10 cellular contexts compared by ENCODE assay signal in genomic region chr22:39428597-39429071, GRCh38. TPM values are rescaled to one million over a fixed set of nuclear protein-coding genes. Genes with fewer than 3 reads are reported as not detected.
DNase-seq lines count a peak whose midpoint lies in the region; ATAC-seq and TF ChIP-seq lines count a peak whose summit lies in the region.
"Had no signal": no experiment of that assay in that cellular context is flagged by ENCODE, and none has a peak within 500 bp of the region (broad histone marks: within the 10 kb centered on the region; RNA-seq: fewer than 3 reads in every experiment).

No MANE protein-coding gene starts in this region.

- H2AK5ac ChIP-seq in mesenchymal stem cell (ENCODE audit: low read length, severe bottlenecking) = peak overlapping the region; percentile 40

- 51% methylated on average over 10 of the region's 10 CpGs for WGBS in mesenchymal stem cell

- peak; percentile 95 for TF ChIP-seq EP300 in Ishikawa (IDR thresholded peaks at IDR 0.05; ENCODE audit: borderline replicate concordance)

- no peak overlapping the region for H3K18ac ChIP-seq in mesenchymal stem cell (ENCODE audit: low read depth in 1 of 2, low read length in 2 of 2)

- no peak for ATAC-seq in GM21786 (IDR thresholded peaks at IDR 0.05; ENCODE audit: unreplicated experiment)

- peak; percentile 10; the same call in 1 of the 2 replicates for TF ChIP-seq RAD21 in Ishikawa (IDR thresholded peaks at IDR 0.05; ENCODE audit: low read depth)

- H3K36me3 ChIP-seq in brain microvascular endothelial cell (replicated peaks) (peaks cover 9% of the 10 kb centered on the region), mesenchymal stem cell (ENCODE audit: control insufficient read depth in 1 of 2, insufficient read depth in 2 of 2, low read depth in 1 of 2, low read length in 2 of 2) (peaks cover 58 to 67% of the 10 kb centered on the region in 2 experiments)

- H4K91ac ChIP-seq in mesenchymal stem cell (ENCODE audit: low read length) = no peak overlapping the region

- H3K4me2 ChIP-seq in mesenchymal stem cell (ENCODE audit: low read length, poor library complexity, severe bottlenecking) = no peak overlapping the region

- in situ Hi-C loops in brain microvascular endothelial cell (cut with HindIII; ENCODE audit: low pct_ligation_motif_present, low sequenced_read_pairs) = no loop called here

- H3K9me3 ChIP-seq in mesenchymal stem cell (ENCODE audit: control insufficient read depth, low read length) = no peaks in the 10 kb centered on the region

- H2AFZ ChIP-seq in mesenchymal stem cell (ENCODE audit: low read depth, low read length) = no peak overlapping the region

- DNase-seq in CMK (ENCODE audit: low read depth) (peak; percentile 82), brain microvascular endothelial cell (peak; percentile 40), mesenchymal stem cell (no peak), NCI-H128 (lab: John Stamatoyannopoulos, UW; ENCODE audit: unreplicated experiment) (no peak), NCI-H1436 (lab: John Stamatoyannopoulos, UW) (no peak), NCI-H446 (lab: John Stamatoyannopoulos, UW) (no peak)
- DNase-seq: activated CD4-positive, alpha-beta T cell treated with anti-CD3 and anti-CD28 coated beads for 48 hours; MV-4-11 had no signal

- H2BK5ac ChIP-seq in mesenchymal stem cell (ENCODE audit: low read depth, low read length, poor library complexity, severe bottlenecking) = peak overlapping the region; percentile 60

- H2BK120ac ChIP-seq in mesenchymal stem cell (ENCODE audit: low read depth, low read length) = no peak overlapping the region

- peaks cover 4% of the 10 kb centered on the region for H3K79me1 ChIP-seq in mesenchymal stem cell (replicated peaks; ENCODE audit: low read length, poor library complexity, severe bottlenecking)

- H3K23ac ChIP-seq in mesenchymal stem cell (ENCODE audit: low read length in 2 of 2) = no peak overlapping the region

- no peaks in the 10 kb centered on the region for H3K27me3 ChIP-seq in brain microvascular endothelial cell (replicated peaks)
- H3K27me3 ChIP-seq in mesenchymal stem cell (ENCODE audit: control insufficient read depth in 1 of 2, insufficient read depth in 1 of 2, low read length in 2 of 2) = no peaks in the 10 kb centered on the region

- no peak overlapping the region for H3K9ac ChIP-seq in mesenchymal stem cell (ENCODE audit: low read length)

- H3K27ac ChIP-seq in brain microvascular endothelial cell (no peak overlapping the region), mesenchymal stem cell (ENCODE audit: low read length, poor library complexity, severe bottlenecking) (peak overlapping the region; percentile 85)

- no peak for TF ChIP-seq CTCF in brain microvascular endothelial cell (IDR thresholded peaks at IDR 0.05; ENCODE audit: low read depth, low read length, missing control alignments)

- peaks cover 23% of the 10 kb centered on the region for H3K4me1 ChIP-seq in mesenchymal stem cell (ENCODE audit: control insufficient read depth, insufficient read depth, low read depth, low read length)

- no peak overlapping the region for H3K14ac ChIP-seq in mesenchymal stem cell (ENCODE audit: low read length in 2 of 2)

- no peak overlapping the region for H3K4ac ChIP-seq in mesenchymal stem cell (ENCODE audit: low read depth in 1 of 2, low read length in 2 of 2)

- H3K4me3 ChIP-seq in brain microvascular endothelial cell (ENCODE audit: low read depth, low read length) (no peak overlapping the region), mesenchymal stem cell (ENCODE audit: insufficient read depth in 1 of 2, low read depth in 1 of 2, low read length in 2 of 2) (no peak overlapping the region)

- no peak overlapping the region for H2BK12ac ChIP-seq in mesenchymal stem cell (ENCODE audit: low read length in 2 of 2)

- no peak overlapping the region for H2BK15ac ChIP-seq in mesenchymal stem cell (ENCODE audit: low read depth, poor library complexity, severe bottlenecking)

- no peak overlapping the region for H4K8ac ChIP-seq in mesenchymal stem cell (ENCODE audit: low read length)

TF ChIP-seq in Ishikawa, 13 proteins besides CTCF, POLR2A, EP300 and RAD21:
- peak; percentile 46 for TF ChIP-seq EGR1 (IDR thresholded peaks at IDR 0.05)
- no peak for TF ChIP-seq CREB1 (IDR thresholded peaks at IDR 0.05; ENCODE audit: low read depth)
- peak; percentile 99 for TF ChIP-seq TEAD4 (IDR thresholded peaks at IDR 0.05)
- TF ChIP-seq FOXM1 (IDR thresholded peaks at IDR 0.05; ENCODE audit: borderline replicate concordance, low read depth) = peak; percentile 91
- TF ChIP-seq TAF1 (IDR thresholded peaks at IDR 0.05; ENCODE audit: low read depth) = peak; percentile 25; the same call in 1 of the 2 replicates
- 0 out of 2 replicates have a peak, but pooled peaks have one; percentile 62 for TF ChIP-seq YY1 (IDR thresholded peaks at IDR 0.05; ENCODE audit: low read depth)
- TF ChIP-seq, protein P1, sequence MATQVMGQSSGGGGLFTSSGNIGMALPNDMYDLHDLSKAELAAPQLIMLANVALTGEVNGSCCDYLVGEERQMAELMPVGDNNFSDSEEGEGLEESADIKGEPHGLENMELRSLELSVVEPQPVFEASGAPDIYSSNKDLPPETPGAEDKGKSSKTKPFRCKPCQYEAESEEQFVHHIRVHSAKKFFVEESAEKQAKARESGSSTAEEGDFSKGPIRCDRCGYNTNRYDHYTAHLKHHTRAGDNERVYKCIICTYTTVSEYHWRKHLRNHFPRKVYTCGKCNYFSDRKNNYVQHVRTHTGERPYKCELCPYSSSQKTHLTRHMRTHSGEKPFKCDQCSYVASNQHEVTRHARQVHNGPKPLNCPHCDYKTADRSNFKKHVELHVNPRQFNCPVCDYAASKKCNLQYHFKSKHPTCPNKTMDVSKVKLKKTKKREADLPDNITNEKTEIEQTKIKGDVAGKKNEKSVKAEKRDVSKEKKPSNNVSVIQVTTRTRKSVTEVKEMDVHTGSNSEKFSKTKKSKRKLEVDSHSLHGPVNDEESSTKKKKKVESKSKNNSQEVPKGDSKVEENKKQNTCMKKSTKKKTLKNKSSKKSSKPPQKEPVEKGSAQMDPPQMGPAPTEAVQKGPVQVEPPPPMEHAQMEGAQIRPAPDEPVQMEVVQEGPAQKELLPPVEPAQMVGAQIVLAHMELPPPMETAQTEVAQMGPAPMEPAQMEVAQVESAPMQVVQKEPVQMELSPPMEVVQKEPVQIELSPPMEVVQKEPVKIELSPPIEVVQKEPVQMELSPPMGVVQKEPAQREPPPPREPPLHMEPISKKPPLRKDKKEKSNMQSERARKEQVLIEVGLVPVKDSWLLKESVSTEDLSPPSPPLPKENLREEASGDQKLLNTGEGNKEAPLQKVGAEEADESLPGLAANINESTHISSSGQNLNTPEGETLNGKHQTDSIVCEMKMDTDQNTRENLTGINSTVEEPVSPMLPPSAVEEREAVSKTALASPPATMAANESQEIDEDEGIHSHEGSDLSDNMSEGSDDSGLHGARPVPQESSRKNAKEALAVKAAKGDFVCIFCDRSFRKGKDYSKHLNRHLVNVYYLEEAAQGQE (IDR thresholded peaks at IDR 0.05; ENCODE audit: low read depth) = peak; percentile 25; the same call in 1 of the 2 replicates
- peak; percentile 100 for TF ChIP-seq ZBTB7A (IDR thresholded peaks at IDR 0.05; ENCODE audit: low read depth)
- TF ChIP-seq, protein P2, sequence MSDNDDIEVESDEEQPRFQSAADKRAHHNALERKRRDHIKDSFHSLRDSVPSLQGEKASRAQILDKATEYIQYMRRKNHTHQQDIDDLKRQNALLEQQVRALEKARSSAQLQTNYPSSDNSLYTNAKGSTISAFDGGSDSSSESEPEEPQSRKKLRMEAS (IDR thresholded peaks at IDR 0.05) = no peak; the same call in none of the 2 replicates
- peak; percentile 98 for TF ChIP-seq TCF12 (IDR thresholded peaks at IDR 0.05; ENCODE audit: low read depth)
- TF ChIP-seq NFIC (IDR thresholded peaks at IDR 0.05) = peak; percentile 83
- TF ChIP-seq USF1 (IDR thresholded peaks at IDR 0.05) = no peak
- peak; percentile 48; the same call in 1 of the 2 replicates for TF ChIP-seq CEBPB (IDR thresholded peaks at IDR 0.05)

RNA-seq across cellular contexts. Expression of gene MGAT3, which starts 28.2 kb away (rescaled TPM):
- 2.1 TPM for polyA plus RNA-seq in mesenchymal stem cell (2013, experiment 1 of 2)
- polyA plus RNA-seq in mesenchymal stem cell (2013, experiment 2 of 2) = 2.0 TPM

RNA-seq across cellular contexts. Expression of gene TAB1, which starts 29.1 kb away (rescaled TPM):
- 10.8 TPM for polyA plus RNA-seq in mesenchymal stem cell (2013, experiment 1 of 2)
- polyA plus RNA-seq in mesenchymal stem cell (2013, experiment 2 of 2) = 11.1 TPM

Comparison
In these comparisons a context has a peak if more than half of its experiments do, and no peak if none do; other contexts are left out.
1. DNase-seq: peak in CMK (single experiment) and brain microvascular endothelial cell (single experiment); none in mesenchymal stem cell (single experiment), NCI-H128 (single experiment), NCI-H1436 (single experiment) and NCI-H446 (0 of 2).